In genomic region chr6:84421031-84421430, GRCh38 we compare ENCODE assay signal across 25 cellular contexts.
"Had no signal": no experiment of that assay in that cellular context is flagged by ENCODE, and none has a peak within 500 bp of the region (broad histone marks: within the 10 kb centered on the region; RNA-seq: fewer than 3 reads in every experiment).

No MANE protein-coding gene starts in this region.

- H3K36me3 ChIP-seq: colonic mucosa, esophagus squamous epithelium, gastrocnemius medialis, heart right ventricle, left ventricle myocardium inferior, lower lobe of right lung had no signal

- H3K9me3 ChIP-seq: colonic mucosa, esophagus squamous epithelium, gastrocnemius medialis, heart right ventricle, left ventricle myocardium inferior, lower lobe of right lung, mucosa of descending colon had no signal

- H3K4me1 Mint-ChIP-seq: naive thymus-derived CD8-positive, alpha-beta T cell had no signal

- H3K9me3 Mint-ChIP-seq: dendritic cell treated with granulocyte-macrophage colony-stimulating factor and Interleukin-4, amounts not matched to agents 40 ng/mL and 50 ng/mL, for 4 days; endodermal cell; mesothelial cell of epicardium had no signal

- DNase-seq: colonic mucosa; cortex of kidney; effector CD8-positive, alpha-beta T cell; effector memory CD8-positive, alpha-beta T cell; endodermal cell; erythroblast; esophagus squamous epithelium; foreskin fibroblast; foreskin melanocyte; gastrocnemius medialis; glutamatergic neuron; head of caudate nucleus; heart right ventricle; hippocampal formation; left cardiac atrium; left ventricle myocardium inferior; lower lobe of right lung; mesenchymal stem cell; mucosa of descending colon; naive B cell; naive thymus-derived CD8-positive, alpha-beta T cell had no signal

- H3K4me3 ChIP-seq: colonic mucosa, esophagus squamous epithelium, gastrocnemius medialis, heart right ventricle, left ventricle myocardium inferior, lower lobe of right lung, mucosa of descending colon had no signal

- H3K27me3 ChIP-seq: colonic mucosa, gastrocnemius medialis had no signal

- H3K36me3 Mint-ChIP-seq: mesothelial cell of epicardium; naive B cell; naive thymus-derived CD8-positive, alpha-beta T cell had no signal

- H3K27ac ChIP-seq: colonic mucosa, epithelial cell of prostate, esophagus squamous epithelium, gastrocnemius medialis, heart right ventricle, left ventricle myocardium inferior, lower lobe of right lung had no signal

- H3K4me3 Mint-ChIP-seq: dendritic cell treated with granulocyte-macrophage colony-stimulating factor and Interleukin-4, amounts not matched to agents 40 ng/mL and 50 ng/mL, for 4 days; effector memory CD8-positive, alpha-beta T cell; endodermal cell; mesothelial cell of epicardium; naive B cell; naive thymus-derived CD8-positive, alpha-beta T cell had no signal

- H3K4me1 ChIP-seq: colonic mucosa, esophagus squamous epithelium, gastrocnemius medialis, left ventricle myocardium inferior, lower lobe of right lung had no signal

- H3K27ac Mint-ChIP-seq: dendritic cell treated with granulocyte-macrophage colony-stimulating factor and Interleukin-4, amounts not matched to agents 40 ng/mL and 50 ng/mL, for 4 days; effector memory CD8-positive, alpha-beta T cell; endodermal cell; mesothelial cell of epicardium; naive B cell; naive thymus-derived CD8-positive, alpha-beta T cell had no signal

- H3K27me3 Mint-ChIP-seq: effector memory CD8-positive, alpha-beta T cell had no signal

- ATAC-seq: effector memory CD8-positive, alpha-beta T cell; esophagus mucosa; gastrocnemius medialis; heart right ventricle; left cardiac atrium; mucosa of descending colon; naive thymus-derived CD8-positive, alpha-beta T cell had no signal
